ENCODE assay signal across 12 cellular contexts in the genomic region with DNA sequence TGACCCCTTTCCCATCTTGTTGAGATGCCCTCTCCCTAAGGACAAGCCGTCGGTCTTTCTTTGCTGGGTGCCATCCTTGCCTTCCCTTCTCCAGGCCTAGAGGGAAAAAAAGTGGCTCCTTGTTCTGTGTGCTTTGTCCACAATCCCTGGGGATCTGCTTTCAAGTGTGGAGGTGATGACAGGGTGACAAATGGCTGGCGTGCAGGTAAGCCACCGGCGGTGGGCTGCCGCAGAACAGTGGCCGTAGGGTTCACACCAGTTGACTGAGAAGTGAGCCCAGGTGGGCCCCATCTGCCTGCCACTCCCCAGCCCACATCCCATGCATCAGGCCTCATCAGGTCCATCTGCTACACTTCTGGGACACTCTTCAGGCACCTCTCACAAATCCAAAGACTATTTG.
"Had no signal": no experiment of that assay in that cellular context is flagged by ENCODE, and none has a peak within 500 bp of the region (broad histone marks: within the 10 kb centered on the region; RNA-seq: fewer than 3 reads in every experiment).

No MANE protein-coding gene starts in this region.

- H3K27ac ChIP-seq: adrenal gland, cardiac muscle cell, dorsolateral prefrontal cortex, lower lobe of right lung, psoas muscle had no signal

- H3K9me3 ChIP-seq: adrenal gland, lower lobe of right lung, psoas muscle had no signal

- ATAC-seq: activated T-cell treated with anti-CD3 and anti-CD28 coated beads, Interleukin-2, amount 50 U/mL, for 4 hours; lower lobe of right lung; psoas muscle; sciatic nerve; stimulated activated naive CD8-positive, alpha-beta T cell treated with anti-CD3 and anti-CD28 coated beads, Interleukin-15, amount 100 ng/mL, for 72 hours had no signal

- H3K36me3 ChIP-seq: adrenal gland, cardiac muscle cell, lower lobe of right lung had no signal

- DNase-seq: activated CD4-positive, alpha-beta T cell treated with anti-CD3 and anti-CD28 coated beads for 1 hour; activated CD4-positive, alpha-beta T cell treated with anti-CD3 and anti-CD28 coated beads, Interleukin-2, amount 50 U/mL, for 4 hours; activated effector memory CD4-positive, alpha-beta T cell treated with anti-CD3 and anti-CD28 coated beads, Interleukin-2, amount 50 U/mL, for 16 hours; activated T-cell treated with anti-CD3 and anti-CD28 coated beads, Interleukin-2, amount 50 U/mL, for 4 hours; adrenal gland; dorsolateral prefrontal cortex; endodermal cell; lower lobe of right lung; psoas muscle; stimulated activated naive CD8-positive, alpha-beta T cell treated with anti-CD3 and anti-CD28 coated beads, Interleukin-15, amount 100 ng/mL, for 72 hours had no signal

- H3K4me3 ChIP-seq: adrenal gland, cardiac muscle cell, dorsolateral prefrontal cortex, lower lobe of right lung, psoas muscle had no signal
